8 cellular contexts compared by ENCODE assay signal in genomic region chr17:19448341-19449268, GRCh38. TPM values are rescaled to one million over a fixed set of nuclear protein-coding genes. Genes with fewer than 3 reads are reported as not detected.
DNase-seq lines count a peak whose midpoint lies in the region; ATAC-seq and TF ChIP-seq lines count a peak whose summit lies in the region.

No MANE protein-coding gene starts in this region.

- H3K4me1 ChIP-seq in colonic mucosa = no peaks in the 10 kb centered on the region
- peaks cover 0 to 3% of the 10 kb centered on the region in 2 donors for H3K4me1 ChIP-seq in lung (ENCODE audit: control insufficient read depth in 2 of 2, insufficient read depth in 2 of 2, low read length in 2 of 2)
- H3K4me1 ChIP-seq in upper lobe of right lung = peaks cover 25% of the 10 kb centered on the region

- H3K9ac ChIP-seq in colonic mucosa (ENCODE audit: low read depth in 2 of 2, low read length in 2 of 2) = peak overlapping the region in 1 of 2 donors; percentile 16

- no peaks in the 10 kb centered on the region for H3K27me3 ChIP-seq in colonic mucosa
- H3K27me3 ChIP-seq in lung (ENCODE audit: control insufficient read depth, insufficient read depth) = no peaks in the 10 kb centered on the region
- no peaks in the 10 kb centered on the region for H3K27me3 ChIP-seq in upper lobe of right lung

- intact Hi-C loops in colonic mucosa (cut with DNase I) (loop anchor here (1.0 to 2.0 kb wide), 2 partner anchors 54 to 85 kb away; no protein-coding TSS in a partner anchor), upper lobe of right lung (cut with DNase I) (loop anchor here (5.0 kb wide), 1 partner anchor 81 kb away; no protein-coding TSS in a partner anchor)

- TF ChIP-seq CTCF in colonic mucosa (IDR thresholded peaks at IDR 0.05) = no peak
- no peak for TF ChIP-seq CTCF in lung (IDR thresholded peaks at IDR 0.05; ENCODE audit: control extremely low read depth, extremely low read depth)
- no peak for TF ChIP-seq CTCF in upper lobe of right lung (IDR thresholded peaks at IDR 0.05)

- H3K36me3 ChIP-seq in colonic mucosa = no peaks in the 10 kb centered on the region
- H3K36me3 ChIP-seq in lung (ENCODE audit: control insufficient read depth in 2 of 2, insufficient read depth in 2 of 2, low read length in 2 of 2) = no peaks in the 10 kb centered on the region
- no peaks in the 10 kb centered on the region for H3K36me3 ChIP-seq in upper lobe of right lung

- H3K27ac ChIP-seq in colonic mucosa = peak overlapping the region; percentile 59
- H3K27ac ChIP-seq in lung (ENCODE audit: low read depth in 1 of 2, low read length in 1 of 2) = peak overlapping the region in 1 of 2 donors; percentile 70
- H3K27ac ChIP-seq in upper lobe of right lung = peak overlapping the region; percentile 55

- ATAC-seq in lung (ENCODE audit: insufficient read depth, low FRiP score) (peak; percentile 82), upper lobe of right lung (peak; percentile 58)

- DNase-seq in DMS79 treated with DMSO at 0.1 percent for 48 hours (lab: John Stamatoyannopoulos, UW) (peak; percentile 0), DMS79 (lab: John Stamatoyannopoulos, UW) (no peak), colonic mucosa (no peak), lung (ENCODE audit: low spot score) (no peak), upper lobe of right lung (no peak), NCI-H1436 (lab: John Stamatoyannopoulos, UW) (no peak)
- DNase-seq in stimulated activated CD4-positive, alpha-beta T cell treated with anti-CD3 and anti-CD28 coated beads, Interleukin-2, amount 100 ng/mL, for 48 hours = no peak
- no peak for DNase-seq in stimulated activated CD4-positive, alpha-beta T cell treated with anti-CD3 and anti-CD28 coated beads, Interleukin-4, amount 100 ng/mL, for 24 hours

- H3K9me3 ChIP-seq in colonic mucosa = no peaks in the 10 kb centered on the region
- no peaks in the 10 kb centered on the region for H3K9me3 ChIP-seq in lung (ENCODE audit: control insufficient read depth in 2 of 2, insufficient read depth in 1 of 2, low read length in 1 of 2)
- H3K9me3 ChIP-seq in upper lobe of right lung = no peaks in the 10 kb centered on the region

- H3K4me3 ChIP-seq in colonic mucosa = no peak overlapping the region
- no peak overlapping the region for H3K4me3 ChIP-seq in lung
- no peak overlapping the region for H3K4me3 ChIP-seq in upper lobe of right lung

- 34 to 37% methylated on average over 8 of the region's 8 CpGs for WGBS in lung, 2 donors

RNA-seq across cellular contexts. Expression of gene RNF112, which starts 37.6 kb away (rescaled TPM):
- 1 to 10 TPM; 2.4 to 4.3 TPM for total RNA-seq in colonic mucosa
- 1 to 10 TPM; 2.4 to 6.9 TPM for total RNA-seq in lung
- 1 to 10 TPM; 3.0 to 3.6 TPM for polyA plus RNA-seq in lung
- total RNA-seq in upper lobe of right lung = 1.6 TPM
